In the genomic region with DNA sequence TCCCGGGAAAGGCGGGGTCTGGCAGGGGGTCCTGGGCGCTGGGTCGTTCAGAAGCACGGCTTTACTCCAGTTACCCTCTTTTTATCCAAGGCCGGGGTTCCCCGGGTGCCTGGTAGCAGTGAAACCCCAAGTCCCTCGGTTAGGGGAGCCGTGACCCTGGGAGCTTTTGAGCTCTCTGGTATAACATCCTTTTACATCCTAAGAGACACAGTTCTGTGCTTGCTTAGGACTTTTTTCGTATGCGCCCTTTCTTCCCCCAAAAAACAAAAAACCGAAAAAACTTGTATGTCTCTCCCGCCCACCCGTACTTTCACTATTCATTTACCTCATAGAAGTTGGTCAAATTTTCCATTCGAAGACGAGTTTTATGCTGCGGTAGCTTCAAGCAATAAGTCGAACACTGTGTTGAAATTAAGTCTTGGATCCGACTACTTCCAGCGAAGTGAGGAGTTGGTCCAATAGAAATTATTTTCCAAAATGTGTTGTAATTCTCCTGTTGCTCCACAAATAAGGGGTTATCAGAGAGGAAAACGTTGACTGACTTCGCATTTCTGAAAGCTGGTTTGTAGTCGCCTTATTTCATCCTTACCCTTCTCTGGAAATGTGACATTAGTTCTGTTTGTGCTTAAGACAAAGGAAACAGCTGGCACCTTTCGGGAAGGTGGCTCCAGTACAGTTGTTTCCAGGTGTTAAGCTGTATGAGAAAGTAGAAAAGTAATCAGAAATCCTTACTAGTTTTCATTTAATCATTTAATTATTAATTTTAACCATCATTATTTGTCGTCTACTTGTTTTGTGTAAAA, we compare ENCODE assay signal across 8 cellular contexts. TPM values are rescaled to one million over a fixed set of nuclear protein-coding genes. Genes with fewer than 3 reads are reported as not detected.
DNase-seq lines count a peak whose midpoint lies in the region; ATAC-seq and TF ChIP-seq lines count a peak whose summit lies in the region.

No MANE protein-coding gene starts in this region.

- 1% methylated on average over 21 to 23 of the region's 25 CpGs for WGBS in upper lobe of left lung, 2 donors

- no peak for TF ChIP-seq RAD21 in neural cell (conservative IDR thresholded peaks at IDR 0.05)

- no peaks in the 10 kb centered on the region for H3K79me2 ChIP-seq in neural cell (replicated peaks; ENCODE audit: insufficient read depth, low read length)

- peak overlapping the region; percentile 94 for H3K4me3 Mint-ChIP-seq in activated CD4-positive, alpha-beta memory T cell treated with anti-CD3 and anti-CD28 coated beads for 36 hours

- H3K9me2 ChIP-seq in neural cell (ENCODE audit: insufficient read depth, low read length): no peaks in the 10 kb centered on the region

- no peak overlapping the region for H2AFZ ChIP-seq in neural cell (ENCODE audit: low read depth, low read length)

- H3K27me3 Mint-ChIP-seq in activated CD4-positive, alpha-beta memory T cell treated with anti-CD3 and anti-CD28 coated beads for 36 hours: no peaks in the 10 kb centered on the region

- TF ChIP-seq CTCF in HFF-Myc (IDR thresholded peaks at IDR 0.05; ENCODE audit: low read depth, low read length, missing control alignments) (no peak), neural cell (IDR thresholded peaks at IDR 0.05; ENCODE audit: poor library complexity, severe bottlenecking) (no peak), upper lobe of left lung (IDR thresholded peaks at IDR 0.05) (no peak)

- peaks cover 3% of the 10 kb centered on the region for H3K36me3 Mint-ChIP-seq in activated CD4-positive, alpha-beta memory T cell treated with anti-CD3 and anti-CD28 coated beads for 36 hours

- H4K20me1 ChIP-seq in neural cell (ENCODE audit: insufficient read depth): no peaks in the 10 kb centered on the region

- peak in 2 of 3 experiments; percentile 65 to 75 for DNase-seq in NCI-H1417 (lab: John Stamatoyannopoulos, UW)
- DNase-seq in NCI-H1417 treated with DMSO at 0.1 percent for 48 hours (lab: John Stamatoyannopoulos, UW): no peak
- DNase-seq in HFF-Myc (ENCODE audit: extremely low read depth, low read depth): no peak
- peak; percentile 57 for DNase-seq in MV-4-11 (lab: John Stamatoyannopoulos, UW)
- DNase-seq in activated CD4-positive, alpha-beta memory T cell treated with anti-CD3 and anti-CD28 coated beads for 36 hours: peak; percentile 62
- peak; percentile 88 for DNase-seq in fibroblast of gingiva (ENCODE audit: low read depth)
- peak in 1 of 2 donors; percentile 43 for DNase-seq in upper lobe of left lung

- peak overlapping the region; percentile 93 for H3K27ac Mint-ChIP-seq in activated CD4-positive, alpha-beta memory T cell treated with anti-CD3 and anti-CD28 coated beads for 36 hours

- CTCF ChIA-PET in activated CD4-positive, alpha-beta memory T cell treated with anti-CD3 and anti-CD28 coated beads for 36 hours (lab: Charles Lee): interaction anchor here (0.6 to 1.5 kb wide), 10 partner anchors 9 to 640 kb away, joined by 3 to 10 read pairs (median 4); no protein-coding TSS in a partner anchor

- peak overlapping the region; percentile 79 for H3K4me3 ChIP-seq in HFF-Myc (replicated peaks; ENCODE audit: low read depth, low read length)
- H3K4me3 ChIP-seq in neural cell (ENCODE audit: low read length): peak overlapping the region; percentile 93
- peak overlapping the region; percentile 83 to 93 (median 85) for H3K4me3 ChIP-seq in upper lobe of left lung

- peaks cover 23% of the 10 kb centered on the region for H3K27me3 ChIP-seq in neural cell (ENCODE audit: insufficient read depth, low read depth, low read length)
- no peaks in the 10 kb centered on the region for H3K27me3 ChIP-seq in upper lobe of left lung

- peak overlapping the region; percentile 34 for H3K9ac ChIP-seq in neural cell (ENCODE audit: low read length)

- peak overlapping the region; percentile 5 for H3K4me2 ChIP-seq in neural cell (ENCODE audit: low read length)

- POLR2A ChIA-PET in activated CD4-positive, alpha-beta memory T cell treated with anti-CD3 and anti-CD28 coated beads for 36 hours (lab: Charles Lee): interaction anchor here (0.7 to 2.1 kb wide), 10 partner anchors 9 to 1984 kb away, joined by 3 to 20 read pairs (median 3); partner anchors contain the start of genes FAM184A and TBC1D32

- H3K4me1 ChIP-seq in upper lobe of left lung: peaks cover 5 to 23% (median 8%) of the 10 kb centered on the region in 4 donors

- H3K4me1 Mint-ChIP-seq in activated CD4-positive, alpha-beta memory T cell treated with anti-CD3 and anti-CD28 coated beads for 36 hours (ENCODE audit: low read depth): peaks cover 35% of the 10 kb centered on the region

- TF ChIP-seq POLR2A in upper lobe of left lung (IDR thresholded peaks at IDR 0.05): peak in 2 of 4 donors; percentile 24 to 34

- no peaks in the 10 kb centered on the region for H3K9me3 Mint-ChIP-seq in activated CD4-positive, alpha-beta memory T cell treated with anti-CD3 and anti-CD28 coated beads for 36 hours

- no peaks in the 10 kb centered on the region for H3F3A ChIP-seq in neural cell (ENCODE audit: insufficient read depth, low read length, poor library complexity, severe bottlenecking)

- TF ChIP-seq EP300 in neural cell (conservative IDR thresholded peaks at IDR 0.05; ENCODE audit: poor library complexity, severe bottlenecking) (no peak), upper lobe of left lung (IDR thresholded peaks at IDR 0.05) (no peak)

- no peaks in the 10 kb centered on the region for H3K9me3 ChIP-seq in neural cell (ENCODE audit: low read length)
- no peaks in the 10 kb centered on the region for H3K9me3 ChIP-seq in upper lobe of left lung

- H3K36me3 ChIP-seq in neural cell (ENCODE audit: insufficient read depth, low read length) (no peaks in the 10 kb centered on the region), upper lobe of left lung (no peaks in the 10 kb centered on the region)

- ATAC-seq in upper lobe of left lung (ENCODE audit: low FRiP score in 2 of 2): peak; percentile 7 to 61

- no peak overlapping the region for H3K27ac ChIP-seq in neural cell (ENCODE audit: low read length)
- peak overlapping the region; percentile 96 to 99 (median 96) for H3K27ac ChIP-seq in upper lobe of left lung

- intact Hi-C loops in activated CD4-positive, alpha-beta memory T cell treated with anti-CD3 and anti-CD28 coated beads for 36 hours (cut with micrococcal nuclease): loop anchor here (1.0 to 10.0 kb wide), 8 partner anchors 36 to 1746 kb away; partner anchors contain the start of gene GOPC

TF ChIP-seq in neural cell, 6 proteins besides CTCF, POLR2A, EP300 and RAD21:
- no peak for TF ChIP-seq POLR2AphosphoS5 (IDR thresholded peaks at IDR 0.05)
- TF ChIP-seq EZH2 (IDR thresholded peaks at IDR 0.05; ENCODE audit: borderline replicate concordance, insufficient read depth, low read length, poor library complexity, severe bottlenecking): no peak
- TF ChIP-seq TAF1 (IDR thresholded peaks at IDR 0.05; ENCODE audit: low read depth): no peak
- no peak for TF ChIP-seq MXI1 (conservative IDR thresholded peaks at IDR 0.05; ENCODE audit: poor library complexity, severe bottlenecking)
- no peak for TF ChIP-seq SMC3 (conservative IDR thresholded peaks at IDR 0.05; ENCODE audit: poor library complexity)
- TF ChIP-seq, protein P1, sequence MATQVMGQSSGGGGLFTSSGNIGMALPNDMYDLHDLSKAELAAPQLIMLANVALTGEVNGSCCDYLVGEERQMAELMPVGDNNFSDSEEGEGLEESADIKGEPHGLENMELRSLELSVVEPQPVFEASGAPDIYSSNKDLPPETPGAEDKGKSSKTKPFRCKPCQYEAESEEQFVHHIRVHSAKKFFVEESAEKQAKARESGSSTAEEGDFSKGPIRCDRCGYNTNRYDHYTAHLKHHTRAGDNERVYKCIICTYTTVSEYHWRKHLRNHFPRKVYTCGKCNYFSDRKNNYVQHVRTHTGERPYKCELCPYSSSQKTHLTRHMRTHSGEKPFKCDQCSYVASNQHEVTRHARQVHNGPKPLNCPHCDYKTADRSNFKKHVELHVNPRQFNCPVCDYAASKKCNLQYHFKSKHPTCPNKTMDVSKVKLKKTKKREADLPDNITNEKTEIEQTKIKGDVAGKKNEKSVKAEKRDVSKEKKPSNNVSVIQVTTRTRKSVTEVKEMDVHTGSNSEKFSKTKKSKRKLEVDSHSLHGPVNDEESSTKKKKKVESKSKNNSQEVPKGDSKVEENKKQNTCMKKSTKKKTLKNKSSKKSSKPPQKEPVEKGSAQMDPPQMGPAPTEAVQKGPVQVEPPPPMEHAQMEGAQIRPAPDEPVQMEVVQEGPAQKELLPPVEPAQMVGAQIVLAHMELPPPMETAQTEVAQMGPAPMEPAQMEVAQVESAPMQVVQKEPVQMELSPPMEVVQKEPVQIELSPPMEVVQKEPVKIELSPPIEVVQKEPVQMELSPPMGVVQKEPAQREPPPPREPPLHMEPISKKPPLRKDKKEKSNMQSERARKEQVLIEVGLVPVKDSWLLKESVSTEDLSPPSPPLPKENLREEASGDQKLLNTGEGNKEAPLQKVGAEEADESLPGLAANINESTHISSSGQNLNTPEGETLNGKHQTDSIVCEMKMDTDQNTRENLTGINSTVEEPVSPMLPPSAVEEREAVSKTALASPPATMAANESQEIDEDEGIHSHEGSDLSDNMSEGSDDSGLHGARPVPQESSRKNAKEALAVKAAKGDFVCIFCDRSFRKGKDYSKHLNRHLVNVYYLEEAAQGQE (IDR thresholded peaks at IDR 0.05; ENCODE audit: borderline replicate concordance): no peak

RNA-seq across cellular contexts. Expression of gene MAN1A1, which starts 0.8 kb away (rescaled TPM):
- 10 to 100 TPM; 21.8 to 23.9 TPM for total RNA-seq in activated CD4-positive, alpha-beta memory T cell treated with anti-CD3 and anti-CD28 coated beads for 36 hours
- polyA plus RNA-seq in neural cell: 4.6 and 5.6 TPM in 2 replicates
- polyA minus RNA-seq in neural cell: 9.3 and 9.6 TPM in 2 replicates
- total RNA-seq in upper lobe of left lung: 10 to 100 TPM; 61.8 to 98.6 (median 79.1) TPM

Comparison
In these comparisons a context has a peak if more than half of its experiments do, and no peak if none do; other contexts are left out.
1. DNase-seq: peak in NCI-H1417 (2 of 3), MV-4-11 (single experiment), activated CD4-positive, alpha-beta memory T cell treated with anti-CD3 and anti-CD28 coated beads for 36 hours (single experiment) and fibroblast of gingiva (single experiment); none in NCI-H1417 treated with DMSO at 0.1 percent for 48 hours (single experiment) and HFF-Myc (single experiment).
2. Peak in every context shown above with its lines, with median percentiles within 50 percentile points of each other: H3K4me3 ChIP-seq.